In genomic region chr10:43437141-43437860, GRCh38 we compare ENCODE assay signal across 8 cellular contexts. TPM values are rescaled to one million over a fixed set of nuclear protein-coding genes. Genes with fewer than 3 reads are reported as not detected.
DNase-seq lines count a peak whose midpoint lies in the region; TF ChIP-seq lines count a peak whose summit lies in the region.

No MANE protein-coding gene starts in this region.

- no peaks in the 10 kb centered on the region for H3K79me2 ChIP-seq in neural cell (replicated peaks; ENCODE audit: insufficient read depth, low read length)

- no peak for TF ChIP-seq POLR2A in Peyer's patch (IDR thresholded peaks at IDR 0.05)

- H3F3A ChIP-seq in neural cell (ENCODE audit: insufficient read depth, low read length, poor library complexity, severe bottlenecking) = no peaks in the 10 kb centered on the region

- H3K36me3 ChIP-seq in Peyer's patch (no peaks in the 10 kb centered on the region), neural cell (ENCODE audit: insufficient read depth, low read length) (no peaks in the 10 kb centered on the region)

- H3K4me2 ChIP-seq in neural cell (ENCODE audit: low read length) = peak overlapping the region; percentile 65

- H3K4me3 ChIP-seq in Peyer's patch (peak overlapping the region; percentile 70 to 78 (median 76)), neural cell (ENCODE audit: low read length) (peak overlapping the region; percentile 95)

- H3K9ac ChIP-seq in neural cell (ENCODE audit: low read length) = peak overlapping the region; percentile 81

- no peaks in the 10 kb centered on the region for H4K20me1 ChIP-seq in neural cell (ENCODE audit: insufficient read depth)

- peak overlapping the region; percentile 83 for H2AFZ ChIP-seq in neural cell (ENCODE audit: low read depth, low read length)

- H3K27me3 ChIP-seq in Peyer's patch (no peaks in the 10 kb centered on the region), neural cell (ENCODE audit: insufficient read depth, low read depth, low read length) (no peaks in the 10 kb centered on the region)

- TF ChIP-seq CTCF in Peyer's patch (IDR thresholded peaks at IDR 0.05) (no peak), neural cell (IDR thresholded peaks at IDR 0.05; ENCODE audit: poor library complexity, severe bottlenecking) (no peak)

- H3K4me1 ChIP-seq in Peyer's patch = peaks cover 0 to 13% (median 2%) of the 10 kb centered on the region in 4 donors

- TF ChIP-seq EP300 in neural cell (conservative IDR thresholded peaks at IDR 0.05; ENCODE audit: poor library complexity, severe bottlenecking) = no peak

- TF ChIP-seq RAD21 in neural cell (conservative IDR thresholded peaks at IDR 0.05) = no peak

- peak; percentile 22 for DNase-seq in ELR (ENCODE audit: low read depth)
- DNase-seq in Peyer's patch = no peak
- no peak for DNase-seq in epithelial cell of prostate (ENCODE audit: low read depth, low spot score)
- no peak for DNase-seq in MV-4-11 (lab: John Stamatoyannopoulos, UW)
- DNase-seq in kidney glomerular epithelial cell (lab: John Stamatoyannopoulos, UW) = no peak
- no peak for DNase-seq in activated gamma-delta T cell (lab: John Stamatoyannopoulos, UW)
- DNase-seq in stimulated activated naive CD4-positive, alpha-beta T cell treated with Interleukin-2 at 50 U/mL for 16 hours (lab: John Stamatoyannopoulos, UW) = no peak

- H3K9me2 ChIP-seq in neural cell (ENCODE audit: insufficient read depth, low read length) = no peaks in the 10 kb centered on the region

- H3K27ac ChIP-seq in Peyer's patch (peak overlapping the region; percentile 94 to 98 (median 98)), epithelial cell of prostate (peak overlapping the region; percentile 83), neural cell (ENCODE audit: low read length) (peak overlapping the region; percentile 79)

- H3K9me3 ChIP-seq in Peyer's patch (no peaks in the 10 kb centered on the region), neural cell (ENCODE audit: low read length) (no peaks in the 10 kb centered on the region)

TF ChIP-seq in neural cell, 6 proteins besides CTCF, POLR2A, EP300 and RAD21:
- TF ChIP-seq POLR2AphosphoS5 (IDR thresholded peaks at IDR 0.05) = no peak
- TF ChIP-seq MXI1 (conservative IDR thresholded peaks at IDR 0.05; ENCODE audit: poor library complexity, severe bottlenecking) = peak; percentile 37

RNA-seq across cellular contexts. Expression of gene ZNF487, which starts 0.4 kb away (rescaled TPM):
- total RNA-seq in Peyer's patch = 10 to 100 TPM; 21.5 to 51.7 (median 26.9) TPM
- polyA plus RNA-seq in neural cell = 6.2 and 11.8 TPM in 2 replicates
- 20.2 and 23.5 TPM in 2 replicates for polyA minus RNA-seq in neural cell

RNA-seq across cellular contexts. Expression of gene HNRNPF, which starts 28.3 kb away (rescaled TPM):
- 100 to 1,000 TPM; 145 to 177 (median 160) TPM for total RNA-seq in Peyer's patch
- 65.0 and 65.8 TPM in 2 replicates for polyA plus RNA-seq in neural cell
- polyA minus RNA-seq in neural cell = 73.0 and 77.0 TPM in 2 replicates
